ENCODE assay signal across 11 cellular contexts in genomic region chr13:98976338-98976737, GRCh38. TPM values are rescaled to one million over a fixed set of nuclear protein-coding genes. Genes with fewer than 3 reads are reported as not detected.
A peak's percentile ranks its signal among the peaks of the same experiment; 100 is the strongest.
DNase-seq lines count a peak whose midpoint lies in the region; ATAC-seq and TF ChIP-seq lines count a peak whose summit lies in the region.
"Had no signal": no experiment of that assay in that cellular context is flagged by ENCODE, and none has a peak within 500 bp of the region (broad histone marks: within the 10 kb centered on the region; RNA-seq: fewer than 3 reads in every experiment).

No MANE protein-coding gene starts in this region.

- TF ChIP-seq CTCF in GM23338 (conservative IDR thresholded peaks at IDR 0.05; ENCODE audit: low read depth in 2 of 2) = no peak
- no peak for TF ChIP-seq CTCF in sigmoid colon (IDR thresholded peaks at IDR 0.05)

- H3K36me3 ChIP-seq in GM23338 (ENCODE audit: insufficient read depth) (no peaks in the 10 kb centered on the region), SJCRH30 (no peaks in the 10 kb centered on the region), skeletal muscle satellite cell (ENCODE audit: insufficient read depth, low read length) (no peaks in the 10 kb centered on the region), sigmoid colon (no peaks in the 10 kb centered on the region)

- peak overlapping the region; percentile 71 for H3K9ac ChIP-seq in skeletal muscle satellite cell (ENCODE audit: low read depth, low read length)

- no peak for TF ChIP-seq EP300 in sigmoid colon (IDR thresholded peaks at IDR 0.05)

- peaks cover 4% of the 10 kb centered on the region for H3K27me3 Mint-ChIP-seq in GM23338 (ENCODE audit: insufficient read depth, low read depth, poor library complexity)

- H3K4me2 ChIP-seq in GM23338 (peak overlapping the region; percentile 33), skeletal muscle satellite cell (ENCODE audit: low read length) (peak overlapping the region; percentile 96)

- no peaks in the 10 kb centered on the region for H3F3A ChIP-seq in GM23338 (replicated peaks; ENCODE audit: low read depth)

- no peaks in the 10 kb centered on the region for H3K9me3 ChIP-seq in SJCRH30 (replicated peaks)
- H3K9me3 ChIP-seq in skeletal muscle satellite cell (replicated peaks; ENCODE audit: low read length) = no peaks in the 10 kb centered on the region
- H3K9me3 ChIP-seq in sigmoid colon = no peaks in the 10 kb centered on the region

- H4K20me1 ChIP-seq in GM23338 (replicated peaks; ENCODE audit: insufficient read depth) = no peaks in the 10 kb centered on the region

- H3K4me1 ChIP-seq in GM23338 (ENCODE audit: insufficient read depth) = peaks cover 51% of the 10 kb centered on the region
- peaks cover 29% of the 10 kb centered on the region for H3K4me1 ChIP-seq in SJCRH30
- H3K4me1 ChIP-seq in skeletal muscle satellite cell (ENCODE audit: control insufficient read depth, insufficient read depth, low read length) = peaks cover 53% of the 10 kb centered on the region
- peaks cover 5 to 67% (median 55%) of the 10 kb centered on the region in 4 donors for H3K4me1 ChIP-seq in sigmoid colon

- intact Hi-C loops in sigmoid colon (cut with DNase I) = loop anchor here (5.0 kb wide), 2 partner anchors 56 to 111 kb away; no protein-coding TSS in a partner anchor

- H2AFZ ChIP-seq in GM23338 = no peak overlapping the region

- H3K27ac ChIP-seq in GM23338 (ENCODE audit: low read depth) (peak overlapping the region; percentile 66), SJCRH30 (peak overlapping the region; percentile 62; the same call in 1 of the 2 replicates), sigmoid colon (peak overlapping the region in 2 of 4 donors; percentile 55 to 71)

- no peak overlapping the region; the same call in 2 of the 3 replicates for H3K4me3 Mint-ChIP-seq in GM23338

- no peak overlapping the region for H3K4me3 ChIP-seq in GM23338
- H3K4me3 ChIP-seq in SJCRH30 = peak overlapping the region; percentile 51
- peak overlapping the region; percentile 11 for H3K4me3 ChIP-seq in skeletal muscle satellite cell (ENCODE audit: low read length)
- H3K4me3 ChIP-seq in sigmoid colon = peak overlapping the region in 2 of 4 donors; percentile 39 to 43

- no peaks in the 10 kb centered on the region for H3K9me2 ChIP-seq in GM23338 (ENCODE audit: insufficient read depth)

- no peak for DNase-seq in GM23338 (ENCODE audit: low spot score)
- DNase-seq in SJCRH30 = no peak
- DNase-seq in fibroblast of the conjunctiva (ENCODE audit: low read depth) = peak; percentile 44
- no peak for DNase-seq in sigmoid colon
- DNase-seq in effector CD8-positive, alpha-beta T cell (lab: John Stamatoyannopoulos, UW) = no peak
- DNase-seq in NCI-H2171 (lab: John Stamatoyannopoulos, UW) = no peak
- DNase-seq: activated gamma-delta T cell; stimulated activated CD4-positive, alpha-beta T cell treated with anti-CD3 and anti-CD28 coated beads, Interleukin-4, amount 100 ng/mL, for 24 hours had no signal

- ATAC-seq in GM23338 (peak; percentile 12; the same call in 2 of the 3 replicates), GM21515 (IDR thresholded peaks at IDR 0.05; ENCODE audit: unreplicated experiment) (no peak)
- ATAC-seq: HCT116 had no signal

- peaks cover 47% of the 10 kb centered on the region for H3K4me1 Mint-ChIP-seq in GM23338

- no peak for TF ChIP-seq POLR2A in sigmoid colon (IDR thresholded peaks at IDR 0.05)

- H3K79me2 ChIP-seq in GM23338 (replicated peaks; ENCODE audit: insufficient read depth) = no peaks in the 10 kb centered on the region; the same call in 1 of the 2 replicates

- H3K9me3 Mint-ChIP-seq in GM23338 = no peaks in the 10 kb centered on the region

- no peaks in the 10 kb centered on the region for H3K36me3 Mint-ChIP-seq in GM23338 (ENCODE audit: low read depth)

- H3K27me3 ChIP-seq in GM23338 (ENCODE audit: insufficient read depth) = no peaks in the 10 kb centered on the region
- H3K27me3 ChIP-seq in SJCRH30 = no peaks in the 10 kb centered on the region
- H3K27me3 ChIP-seq in skeletal muscle satellite cell (ENCODE audit: control insufficient read depth, insufficient read depth, low read length) = no peaks in the 10 kb centered on the region
- no peaks in the 10 kb centered on the region for H3K27me3 ChIP-seq in sigmoid colon

- peak overlapping the region; percentile 88 for H3K27ac Mint-ChIP-seq in GM23338

TF ChIP-seq in GM23338, 12 proteins besides CTCF, POLR2A, EP300 and RAD21 (continues in another document):
- TF ChIP-seq JUNB (IDR thresholded peaks at IDR 0.05; ENCODE audit: unreplicated experiment) (no peak), ZNF114 (CRISPR knock-in tag; IDR thresholded peaks at IDR 0.05) (no peak), ZNF462 (CRISPR knock-in tag; IDR thresholded peaks at IDR 0.05) (no peak), STAT1 (IDR thresholded peaks at IDR 0.05; ENCODE audit: unreplicated experiment) (no peak), ZNF331 (CRISPR knock-in tag; IDR thresholded peaks at IDR 0.05; ENCODE audit: low read depth) (no peak)

RNA-seq across cellular contexts. Expression of gene DOCK9, which starts 1.5 kb away (rescaled TPM):
- 34.9 and 57.7 TPM in 2 replicates for total RNA-seq in GM23338 (2014; rRNA removed; shearing (Covaris generic))
- polyA plus RNA-seq in GM23338 (2016; fragmentation: Nextera tagmentation; extraction: Ambion mirVana) (7.3 and 8.5 TPM in 2 replicates), sigmoid colon (10 to 100 TPM; 10.8 to 34.1 (median 19.4) TPM)
- 53.7 and 60.5 TPM in 2 replicates for total RNA-seq in SJCRH30 (2014; rRNA removed; shearing (Covaris generic))
- 9.8 and 13.7 TPM in 2 replicates for total RNA-seq in skeletal muscle satellite cell (2012; rRNA removed)
- 100 to 1,000 TPM in 1 of 4 donors, 10 to 100 TPM in 3; 60.4 to 126 (median 83.6) TPM for total RNA-seq in sigmoid colon
